Comparison of ENCODE assay signal across 29 cellular contexts in genomic region chr1:240928265-240928664, GRCh38.
"Had no signal": no experiment of that assay in that cellular context is flagged by ENCODE, and none has a peak within 500 bp of the region (broad histone marks: within the 10 kb centered on the region; RNA-seq: fewer than 3 reads in every experiment).

No MANE protein-coding gene starts in this region.

- H3K27ac ChIP-seq: adrenal gland, body of pancreas, epithelial cell of prostate, esophagus squamous epithelium, gastroesophageal sphincter, WERI-Rb-1 had no signal

- FAIRE-seq: colon, endometrium, endothelial cell of umbilical vein had no signal

- H3K4me1 ChIP-seq: adrenal gland, body of pancreas, esophagus squamous epithelium, gastroesophageal sphincter had no signal

- H3K9me3 ChIP-seq: adrenal gland, body of pancreas, gastroesophageal sphincter had no signal

- DNase-seq: activated B cell treated with CpG ODN at 0.5 μM for 24 hours; activated CD4-positive, alpha-beta T cell treated with anti-CD3 and anti-CD28 coated beads for 48 hours; activated CD4-positive, alpha-beta T cell treated with anti-CD3 and anti-CD28 coated beads, Interleukin-2, amount 50 U/mL, for 1 hour; activated CD4-positive, alpha-beta T cell treated with anti-CD3 and anti-CD28 coated beads, Interleukin-2, amount 50 U/mL, for 48 hours; activated CD8-positive, alpha-beta memory T cell treated with anti-CD3 and anti-CD28 coated beads for 24 hours; activated CD8-positive, alpha-beta T cell treated with anti-CD3 and anti-CD28 coated beads for 36 hours; activated effector memory CD4-positive, alpha-beta T cell treated with anti-CD3 and anti-CD28 coated beads, Interleukin-2, amount 50 U/mL, for 16 hours; activated naive CD4-positive, alpha-beta T cell treated with anti-CD3 and anti-CD28 coated beads for 36 hours; activated naive CD8-positive, alpha-beta T cell treated with anti-CD3 and anti-CD28 coated beads for 36 hours; activated naive CD8-positive, alpha-beta T cell treated with anti-CD3 and anti-CD28 coated beads, Interleukin-2, amount 50 U/mL, for 24 hours; activated T-cell treated with anti-CD3 and anti-CD28 coated beads, Interleukin-2, amount 50 U/mL, for 48 hours; adrenal gland; amygdala; aorta; body of pancreas; caudate nucleus; effector CD8-positive, alpha-beta T cell; esophagus squamous epithelium; foreskin melanocyte; T-helper 1 cell; T-helper 17 cell; T1000; WERI-Rb-1 had no signal

- H3K36me3 ChIP-seq: adrenal gland, esophagus squamous epithelium, gastroesophageal sphincter, WERI-Rb-1 had no signal

- H3K27me3 ChIP-seq: adrenal gland, body of pancreas, esophagus squamous epithelium, gastroesophageal sphincter had no signal

- ATAC-seq: activated CD4-positive, CD25-positive, alpha-beta regulatory T cell treated with anti-CD3 and anti-CD28 coated beads, Interleukin-2, amount 50 U/mL, for 24 hours; activated CD8-positive, alpha-beta T cell treated with anti-CD3 and anti-CD28 coated beads for 36 hours; activated naive CD8-positive, alpha-beta T cell treated with anti-CD3 and anti-CD28 coated beads, Interleukin-2, amount 50 U/mL, for 24 hours; body of pancreas; gastroesophageal sphincter; T-helper 17 cell had no signal

- H3K4me3 ChIP-seq: adrenal gland, body of pancreas, esophagus squamous epithelium, gastroesophageal sphincter had no signal
